ENCODE assay signal across 15 cellular contexts in the genomic region with DNA sequence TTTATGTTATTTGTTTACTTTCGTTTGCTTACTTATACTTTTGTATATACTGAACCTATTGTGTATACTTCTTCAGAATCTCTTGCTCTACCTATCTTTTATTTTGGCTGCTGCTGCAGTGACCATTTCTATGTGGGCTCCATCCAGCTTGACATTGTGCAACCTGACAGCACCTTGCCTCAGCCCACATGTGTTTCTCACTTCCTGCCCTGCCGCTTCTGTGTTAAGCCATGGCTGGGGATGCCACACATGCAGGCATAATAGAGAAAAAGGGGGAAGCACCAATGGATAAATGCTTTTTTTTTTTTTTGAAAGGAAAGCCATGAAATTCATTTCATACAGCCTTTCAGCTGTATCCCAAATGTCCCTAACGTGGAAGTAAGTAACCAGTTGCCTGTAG.
DNase-seq lines count a peak whose midpoint lies in the region; ATAC-seq, FAIRE-seq and TF ChIP-seq lines count a peak whose summit lies in the region.
"Had no signal": no experiment of that assay in that cellular context is flagged by ENCODE, and none has a peak within 500 bp of the region (broad histone marks: within the 10 kb centered on the region; RNA-seq: fewer than 3 reads in every experiment).

No MANE protein-coding gene starts in this region.

- no peak overlapping the region for H2BK5ac ChIP-seq in H1 (ENCODE audit: low read depth, low read length)

- 0 out of 2 replicates have a peak overlapping the region, but pooled peaks have one; percentile 20 for H2BK12ac ChIP-seq in H1 (ENCODE audit: low read depth, low read length)

- H3K4me1 Mint-ChIP-seq in activated naive CD4-positive, alpha-beta T cell treated with anti-CD3 and anti-CD28 coated beads for 36 hours (ENCODE audit: low read depth), result peaks cover 2% of the 10 kb centered on the region
- H3K4me1 Mint-ChIP-seq in activated naive CD4-positive, alpha-beta T cell treated with anti-CD3 and anti-CD28 coated beads, Interleukin-2, amount 10 ng/mL, durations not matched to agents 7 days and 5 days, result no peaks in the 10 kb centered on the region
- peaks cover 7% of the 10 kb centered on the region for H3K4me1 Mint-ChIP-seq in T-helper 2 cell treated with Interferon-gamma antibody and Interleukin-4, amounts not matched to agents 5 μg/mL and 100 μg/mL, for 36 hours (ENCODE audit: low read depth)
- H3K4me1 Mint-ChIP-seq: naive B cell had no signal

- H3K23me2 ChIP-seq in H1 (ENCODE audit: low read depth, low read length), result no peaks in the 10 kb centered on the region

- H3K9me3 Mint-ChIP-seq in activated naive CD4-positive, alpha-beta T cell treated with anti-CD3 and anti-CD28 coated beads for 36 hours, result no peaks in the 10 kb centered on the region
- H3K9me3 Mint-ChIP-seq in activated naive CD4-positive, alpha-beta T cell treated with anti-CD3 and anti-CD28 coated beads, Interleukin-2, amount 10 ng/mL, durations not matched to agents 7 days and 5 days, result no peaks in the 10 kb centered on the region
- H3K9me3 Mint-ChIP-seq in T-helper 2 cell treated with Interferon-gamma antibody and Interleukin-4, amounts not matched to agents 5 μg/mL and 100 μg/mL, for 36 hours, result no peaks in the 10 kb centered on the region
- H3K9me3 Mint-ChIP-seq: naive B cell had no signal

- TF ChIP-seq CTCF in H1 (IDR thresholded peaks at IDR 0.05; ENCODE audit: control extremely low read depth in 1 of 3, insufficient read depth in 1 of 3, low read depth in 1 of 3, low read length in 3 of 3) (no peak), stomach (IDR thresholded peaks at IDR 0.05) (no peak)

- TF ChIP-seq POLR2A in H1 (IDR thresholded peaks at IDR 0.05; ENCODE audit: control extremely low read depth in 1 of 2, low read depth in 2 of 2, low read length in 2 of 2) (no peak), stomach (IDR thresholded peaks at IDR 0.05) (no peak)

- peak; percentile 35 for DNase-seq in activated naive CD4-positive, alpha-beta T cell treated with anti-CD3 and anti-CD28 coated beads for 36 hours
- DNase-seq in activated naive CD4-positive, alpha-beta T cell treated with anti-CD3 and anti-CD28 coated beads, Interleukin-2, amount 10 ng/mL, durations not matched to agents 7 days and 5 days, result no peak
- DNase-seq in H1 (ENCODE audit: low read depth in 1 of 2, low spot score in 2 of 2) (no peak), stomach (no peak)
- DNase-seq in activated CD8-positive, alpha-beta memory T cell treated with anti-CD3 and anti-CD28 coated beads, Interleukin-2, amount 50 U/mL, for 48 hours, result no peak
- no peak for DNase-seq in T-helper 2 cell treated with Interferon-gamma antibody and Interleukin-4, amounts not matched to agents 5 μg/mL and 100 μg/mL, for 36 hours (ENCODE audit: low spot score)
- DNase-seq: DMS 273 treated with DMSO at 0.1 percent for 48 hours; naive B cell; NCI-H2171 treated with DMSO at 0.1 percent for 48 hours; small intestine; stimulated activated CD8-positive, alpha-beta memory T cell treated with anti-CD3 and anti-CD28 coated beads, Interleukin-4, amount 100 ng/mL, for 48 hours had no signal

- H4K8ac ChIP-seq in H1 (ENCODE audit: extremely low read depth, insufficient read depth, low read length), result no peak overlapping the region

- FAIRE-seq in H1 (lab: Jason Lieb, UNC), result no peak
- FAIRE-seq: islet of Langerhans, small intestine had no signal

- no peak overlapping the region for H3K4ac ChIP-seq in H1 (replicated peaks; ENCODE audit: insufficient read length, low read depth, low read length)

- no peaks in the 10 kb centered on the region for H3K79me2 ChIP-seq in H1 (ENCODE audit: control insufficient read depth in 1 of 2, insufficient read depth in 2 of 2, low read length in 2 of 2)

- ATAC-seq in HG02571 (IDR thresholded peaks at IDR 0.05; ENCODE audit: unreplicated experiment) (peak; percentile 83), HG03520 (IDR thresholded peaks at IDR 0.05; ENCODE audit: unreplicated experiment) (peak; percentile 86)

- intact Hi-C loops in activated naive CD4-positive, alpha-beta T cell treated with anti-CD3 and anti-CD28 coated beads for 36 hours (cut with micrococcal nuclease), result no loop called here
- intact Hi-C loops in stomach (cut with DNase I; ENCODE audit: low total_unique reads), result no loop called here

- POLR2A ChIA-PET in H1 (lab: Charles Lee; ENCODE audit: partially characterized antibody), result interaction anchor here (1.8 kb wide), 1 partner anchor 23 kb away, joined by 4 read pairs; no protein-coding TSS in a partner anchor

- H3K4me2 ChIP-seq in H1 (ENCODE audit: insufficient read depth in 1 of 2, low read depth in 2 of 2, low read length in 2 of 2), result no peak overlapping the region

- H3K36me3 ChIP-seq in H1 (ENCODE audit: control insufficient read depth in 2 of 4, insufficient read depth in 4 of 4, low read length in 3 of 4) (no peaks in the 10 kb centered on the region), stomach (no peaks in the 10 kb centered on the region)
- H3K36me3 ChIP-seq: breast epithelium had no signal

- H4K91ac ChIP-seq in H1 (replicated peaks; ENCODE audit: insufficient read length, low read length), result no peak overlapping the region

- H3K9ac ChIP-seq in H1 (replicated peaks in 1 of 4; ENCODE audit: extremely low read depth in 1 of 4, low read depth in 3 of 4, low read length in 3 of 4), result no peak overlapping the region

- no peak overlapping the region for H4K5ac ChIP-seq in H1 (ENCODE audit: insufficient read length, low read depth, low read length)

- no peak overlapping the region for H2BK20ac ChIP-seq in H1 (ENCODE audit: low read length)

- H3K18ac ChIP-seq in H1 (ENCODE audit: extremely low read depth, low read length), result no peak overlapping the region

- H3K27me3 Mint-ChIP-seq in activated naive CD4-positive, alpha-beta T cell treated with anti-CD3 and anti-CD28 coated beads for 36 hours (ENCODE audit: low read depth), result peaks cover 7% of the 10 kb centered on the region
- H3K27me3 Mint-ChIP-seq in activated naive CD4-positive, alpha-beta T cell treated with anti-CD3 and anti-CD28 coated beads, Interleukin-2, amount 10 ng/mL, durations not matched to agents 7 days and 5 days, result peaks cover 3% of the 10 kb centered on the region
- peaks cover 9% of the 10 kb centered on the region for H3K27me3 Mint-ChIP-seq in T-helper 2 cell treated with Interferon-gamma antibody and Interleukin-4, amounts not matched to agents 5 μg/mL and 100 μg/mL, for 36 hours (ENCODE audit: low read depth)

- TF ChIP-seq EP300 in H1 (IDR thresholded peaks at IDR 0.05; ENCODE audit: borderline replicate concordance in 1 of 2, low read depth in 2 of 2, low read length in 2 of 2) (no peak), stomach (IDR thresholded peaks at IDR 0.05) (no peak)

- CTCF ChIA-PET in activated naive CD4-positive, alpha-beta T cell treated with anti-CD3 and anti-CD28 coated beads for 36 hours (lab: Charles Lee), result interaction anchor here (0.6 kb wide), 1 partner anchor 455 kb away, joined by 6 read pairs; no protein-coding TSS in a partner anchor
- CTCF ChIA-PET in activated naive CD4-positive, alpha-beta T cell treated with anti-CD3 and anti-CD28 coated beads, Interleukin-2, amount 10 ng/mL, durations not matched to agents 7 days and 5 days (lab: Charles Lee), result no interaction called here
- CTCF ChIA-PET in H1 (lab: Charles Lee; ENCODE audit: partially characterized antibody), result interaction anchor here (0.9 kb wide), 1 partner anchor 8 kb away, joined by 3 read pairs; no protein-coding TSS in a partner anchor

- H2AK5ac ChIP-seq in H1 (ENCODE audit: low read depth, low read length), result no peak overlapping the region

- H3K4me1 ChIP-seq in H1 (replicated peaks in 1 of 4; ENCODE audit: control insufficient read depth in 3 of 4, insufficient read depth in 4 of 4, low read length in 3 of 4) (no peaks in the 10 kb centered on the region), stomach (no peaks in the 10 kb centered on the region)
- H3K4me1 ChIP-seq: breast epithelium had no signal

- H3K36me3 Mint-ChIP-seq in activated naive CD4-positive, alpha-beta T cell treated with anti-CD3 and anti-CD28 coated beads for 36 hours (ENCODE audit: low read depth), result no peaks in the 10 kb centered on the region
- no peaks in the 10 kb centered on the region for H3K36me3 Mint-ChIP-seq in activated naive CD4-positive, alpha-beta T cell treated with anti-CD3 and anti-CD28 coated beads, Interleukin-2, amount 10 ng/mL, durations not matched to agents 7 days and 5 days
- H3K36me3 Mint-ChIP-seq in T-helper 2 cell treated with Interferon-gamma antibody and Interleukin-4, amounts not matched to agents 5 μg/mL and 100 μg/mL, for 36 hours (ENCODE audit: low read depth), result no peaks in the 10 kb centered on the region
- H3K36me3 Mint-ChIP-seq: naive B cell had no signal

- H3K4me3 ChIP-seq in H1 (ENCODE audit: extremely low read depth in 1 of 4, insufficient read depth in 2 of 4, low read depth in 3 of 4, low read length in 4 of 4) (no peak overlapping the region), stomach (no peak overlapping the region)
- H3K4me3 ChIP-seq: breast epithelium had no signal

- H2BK15ac ChIP-seq in H1 (ENCODE audit: low read length), result no peak overlapping the region

- H3K9me3 ChIP-seq in H1 (ENCODE audit: insufficient read depth in 2 of 2, low read depth in 1 of 2, low read length in 1 of 2) (no peaks in the 10 kb centered on the region), stomach (no peaks in the 10 kb centered on the region)
- H3K9me3 ChIP-seq: breast epithelium had no signal

- no peak for TF ChIP-seq RAD21 in H1 (IDR thresholded peaks at IDR 0.05 in 1 of 2, conservative IDR thresholded peaks at IDR 0.05 in 1 of 2; ENCODE audit: low read depth in 2 of 2, low read length in 2 of 2)

- H4K20me1 ChIP-seq in H1 (replicated peaks in 1 of 2; ENCODE audit: control insufficient read depth in 1 of 2, insufficient read depth in 2 of 2, low read length in 2 of 2), result no peaks in the 10 kb centered on the region

- H3K56ac ChIP-seq in H1 (replicated peaks; ENCODE audit: insufficient read length, low read depth, low read length), result no peak overlapping the region

- H3K23ac ChIP-seq in H1 (ENCODE audit: insufficient read length), result no peak overlapping the region

- WGBS in H1 (ENCODE audit: extremely low coverage in 1 of 2, insufficient coverage in 1 of 2, insufficient read length in 1 of 2, insufficient replicate concordance in 2 of 2, low coverage in 1 of 2, low lambda C conversion rate in 2 of 2, missing lambda C conversion rate in 1 of 2), 2 experiments, result 81% methylated on average over 3 of the region's 3 CpGs; no CpG with 5 or more reads in 1 of the 2 experiments
- WGBS in stomach, 5 donors, result 51 to 66% (median 56%) methylated on average over 3 of the region's 3 CpGs

- no peak overlapping the region for H3K27ac Mint-ChIP-seq in activated naive CD4-positive, alpha-beta T cell treated with anti-CD3 and anti-CD28 coated beads for 36 hours
- H3K27ac Mint-ChIP-seq in activated naive CD4-positive, alpha-beta T cell treated with anti-CD3 and anti-CD28 coated beads, Interleukin-2, amount 10 ng/mL, durations not matched to agents 7 days and 5 days, result no peak overlapping the region
- H3K27ac Mint-ChIP-seq in T-helper 2 cell treated with Interferon-gamma antibody and Interleukin-4, amounts not matched to agents 5 μg/mL and 100 μg/mL, for 36 hours, result no peak overlapping the region
- H3K27ac Mint-ChIP-seq: naive B cell had no signal

- H3K79me1 ChIP-seq in H1 (ENCODE audit: low read depth, low read length), result no peaks in the 10 kb centered on the region

- no peak overlapping the region for H2BK120ac ChIP-seq in H1 (replicated peaks; ENCODE audit: low read depth, low read length)

- H2AFZ ChIP-seq in H1 (ENCODE audit: low read length), result peak overlapping the region; percentile 5; the same call in 1 of the 2 replicates

- H3K27ac ChIP-seq in H1 (ENCODE audit: low read depth, low read length) (no peak overlapping the region), stomach (no peak overlapping the region)
- H3K27ac ChIP-seq: breast epithelium had no signal

- H3K14ac ChIP-seq in H1 (ENCODE audit: insufficient read length), result no peak overlapping the region

- H3K27me3 ChIP-seq in H1 (replicated peaks in 1 of 4; ENCODE audit: control insufficient read depth in 3 of 4, extremely low read depth in 1 of 4, insufficient read depth in 3 of 4, low read length in 3 of 4) (no peaks in the 10 kb centered on the region), stomach (no peaks in the 10 kb centered on the region)
- H3K27me3 ChIP-seq: breast epithelium had no signal

- no peak overlapping the region for H3K4me3 Mint-ChIP-seq in activated naive CD4-positive, alpha-beta T cell treated with anti-CD3 and anti-CD28 coated beads for 36 hours
- no peak overlapping the region for H3K4me3 Mint-ChIP-seq in activated naive CD4-positive, alpha-beta T cell treated with anti-CD3 and anti-CD28 coated beads, Interleukin-2, amount 10 ng/mL, durations not matched to agents 7 days and 5 days
- H3K4me3 Mint-ChIP-seq in T-helper 2 cell treated with Interferon-gamma antibody and Interleukin-4, amounts not matched to agents 5 μg/mL and 100 μg/mL, for 36 hours, result no peak overlapping the region
- H3K4me3 Mint-ChIP-seq: naive B cell had no signal
